Comparison of ENCODE assay signal across 9 cellular contexts in the genomic region with DNA sequence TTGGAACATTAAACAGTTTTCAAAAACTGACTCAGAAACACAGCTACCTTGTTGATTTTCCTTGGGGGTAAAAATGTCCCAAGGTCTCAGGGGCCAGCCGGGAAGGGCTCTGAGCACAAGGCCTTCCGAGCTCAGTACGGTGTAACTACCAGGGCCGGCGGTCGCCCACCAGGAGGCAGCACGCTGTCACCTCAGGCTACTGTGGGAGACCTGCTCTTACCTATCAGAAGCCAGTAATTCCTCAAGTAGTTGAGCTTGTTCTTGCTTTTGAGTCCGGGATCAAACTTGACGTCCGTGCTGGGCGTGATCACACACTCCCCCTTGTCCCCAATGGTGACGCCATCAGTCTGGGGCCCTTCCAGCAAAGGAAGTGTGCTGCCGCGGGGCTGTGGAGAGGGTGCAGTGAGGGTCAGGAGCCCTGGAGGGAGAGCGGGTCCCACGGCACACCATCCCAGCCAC. TPM values are rescaled to one million over a fixed set of nuclear protein-coding genes. Genes with fewer than 3 reads are reported as not detected.
DNase-seq lines count a peak whose midpoint lies in the region; ATAC-seq and TF ChIP-seq lines count a peak whose summit lies in the region.
"Had no signal": no experiment of that assay in that cellular context is flagged by ENCODE, and none has a peak within 500 bp of the region (broad histone marks: within the 10 kb centered on the region; RNA-seq: fewer than 3 reads in every experiment).

No MANE protein-coding gene starts in this region.

- no peak overlapping the region for H3K27ac ChIP-seq in right atrium auricular region
- H3K27ac ChIP-seq in spleen = peak overlapping the region in 6 of 8 donors; percentile 39 to 73 (median 69)
- H3K27ac ChIP-seq: SK-N-MC had no signal

- peak overlapping the region; percentile 17 for H3K4me3 Mint-ChIP-seq in activated naive CD4-positive, alpha-beta T cell treated with anti-CD3 and anti-CD28 coated beads, Interleukin-2, amount 50 U/mL, for 24 hours

- TF ChIP-seq CTCF in GM10266 (IDR thresholded peaks at IDR 0.05; ENCODE audit: control insufficient read depth, insufficient read depth, low read depth, missing control alignments) (peak; percentile 55), right atrium auricular region (IDR thresholded peaks at IDR 0.05) (peak in 1 of 2 donors; percentile 60), spleen (IDR thresholded peaks at IDR 0.05 in 8 of 11, conservative IDR thresholded peaks at IDR 0.05 in 3 of 11) (peak in 9 of 11 experiments; percentile 28 to 70 (median 61))

- H3K4me3 ChIP-seq in right atrium auricular region (no peak overlapping the region), spleen (peak overlapping the region in 2 of 8 donors; percentile 8 to 31)
- H3K4me3 ChIP-seq: SK-N-MC had no signal

- peaks cover 0 to 4% of the 10 kb centered on the region in 2 donors for H3K9me3 ChIP-seq in right atrium auricular region
- H3K9me3 ChIP-seq in spleen = peaks cover 0 to 6% (median 4%) of the 10 kb centered on the region in 8 donors

- no peak for ATAC-seq in GM18498 (IDR thresholded peaks at IDR 0.05; ENCODE audit: unreplicated experiment)

- H3K27ac Mint-ChIP-seq in activated naive CD4-positive, alpha-beta T cell treated with anti-CD3 and anti-CD28 coated beads, Interleukin-2, amount 50 U/mL, for 24 hours = no peak overlapping the region

- H3K27me3 Mint-ChIP-seq in activated naive CD4-positive, alpha-beta T cell treated with anti-CD3 and anti-CD28 coated beads, Interleukin-2, amount 50 U/mL, for 24 hours = no peaks in the 10 kb centered on the region

- peak; percentile 30 for DNase-seq in GM10266 (ENCODE audit: extremely low spot score)
- DNase-seq in OCI-M1 (lab: John Stamatoyannopoulos, UW) = peak; percentile 6
- DNase-seq in right atrium auricular region (ENCODE audit: low spot score) = peak; percentile 67
- peak; percentile 89 for DNase-seq in spleen
- DNase-seq in DMS79 treated with DMSO at 0.1 percent for 48 hours (lab: John Stamatoyannopoulos, UW) = no peak
- DNase-seq in foreskin melanocyte = no peak

- peaks cover 31% of the 10 kb centered on the region for H3K36me3 ChIP-seq in right atrium auricular region
- H3K36me3 ChIP-seq in spleen = peaks cover 0 to 99% (median 28%) of the 10 kb centered on the region in 6 donors

- intact Hi-C loops in spleen (cut with DNase I; ENCODE audit: low total_unique reads) = no loop called here

- H3K4me1 ChIP-seq in right atrium auricular region (peaks cover 0 to 7% of the 10 kb centered on the region in 2 donors), spleen (peaks cover 15 to 82% (median 38%) of the 10 kb centered on the region in 6 donors)

- 35 to 49% (median 41%) methylated on average over 10 to 16 of the region's 16 CpGs for WGBS in spleen, 5 donors

- peaks cover 26% of the 10 kb centered on the region for H3K36me3 Mint-ChIP-seq in activated naive CD4-positive, alpha-beta T cell treated with anti-CD3 and anti-CD28 coated beads, Interleukin-2, amount 50 U/mL, for 24 hours

- H3K27me3 ChIP-seq in right atrium auricular region (no peaks in the 10 kb centered on the region), spleen (replicated peaks in 1 of 7) (no peaks in the 10 kb centered on the region)

- peaks cover 4% of the 10 kb centered on the region for H3K9me3 Mint-ChIP-seq in activated naive CD4-positive, alpha-beta T cell treated with anti-CD3 and anti-CD28 coated beads, Interleukin-2, amount 50 U/mL, for 24 hours

- no peak for TF ChIP-seq POLR2A in spleen (IDR thresholded peaks at IDR 0.05)

- peaks cover 62% of the 10 kb centered on the region for H3K4me1 Mint-ChIP-seq in activated naive CD4-positive, alpha-beta T cell treated with anti-CD3 and anti-CD28 coated beads, Interleukin-2, amount 50 U/mL, for 24 hours

RNA-seq across cellular contexts. Expression of gene ICAM2, which starts 43.4 kb away (rescaled TPM):
- total RNA-seq in right atrium auricular region (100 to 1,000 TPM in 1 of 2 donors, 10 to 100 TPM in 1; 74.6 to 109 TPM), spleen (100 to 1,000 TPM; 136 to 412 (median 275) TPM)
- 100 to 1,000 TPM in 1 of 3 donors, 10 to 100 TPM in 2; 79.2 to 108 (median 86.7) TPM for polyA plus RNA-seq in spleen

Comparison
In these comparisons a context has a peak if more than half of its experiments do, and no peak if none do; other contexts are left out.
1. DNase-seq: peak in GM10266 (single experiment), OCI-M1 (single experiment), right atrium auricular region (single experiment) and spleen (single experiment); none in DMS79 treated with DMSO at 0.1 percent for 48 hours (single experiment) and foreskin melanocyte (single experiment).
2. H3K27ac ChIP-seq: peak in spleen (6 of 8); none in right atrium auricular region (0 of 2).